ENCODE assay signal across 8 cellular contexts in the genomic region with DNA sequence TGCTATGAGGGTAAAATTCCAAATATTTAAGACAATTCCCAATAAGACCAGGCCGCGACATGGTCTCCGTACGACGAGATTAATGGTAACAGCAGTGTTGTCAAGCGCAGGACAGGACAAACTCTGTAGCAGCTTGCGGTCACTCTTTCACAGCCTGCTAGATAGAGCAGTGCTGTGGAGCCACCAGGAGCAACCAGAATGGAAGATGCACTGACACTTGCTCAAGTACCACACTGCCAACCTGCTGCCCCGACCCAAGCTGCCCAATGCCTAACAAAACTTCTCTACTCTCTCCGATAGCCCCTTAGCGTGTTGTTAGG. TPM values are rescaled to one million over a fixed set of nuclear protein-coding genes. Genes with fewer than 3 reads are reported as not detected.
DNase-seq lines count a peak whose midpoint lies in the region; ATAC-seq, FAIRE-seq and TF ChIP-seq lines count a peak whose summit lies in the region.

No MANE protein-coding gene starts in this region.

- H3K36me3 Mint-ChIP-seq in activated T-cell treated with anti-CD3 and anti-CD28 coated beads, Interleukin-2, amount 50 U/mL, for 24 hours (ENCODE audit: low read depth), result peaks cover 28% of the 10 kb centered on the region

- no peak overlapping the region for H2BK5ac ChIP-seq in neuronal stem cell (ENCODE audit: low read length)

- TF ChIP-seq POLR2A in GM12891 (IDR thresholded peaks at IDR 0.05; ENCODE audit: low read depth, low read length), result no peak

- H2BK12ac ChIP-seq in neuronal stem cell (ENCODE audit: low read length), result no peak overlapping the region

- no peak for FAIRE-seq in GM12891 (lab: Jason Lieb, UNC)

- H3K4me1 Mint-ChIP-seq in activated T-cell treated with anti-CD3 and anti-CD28 coated beads, Interleukin-2, amount 50 U/mL, for 24 hours (ENCODE audit: low read depth), result peaks cover 35% of the 10 kb centered on the region

- no peaks in the 10 kb centered on the region for H3K79me1 ChIP-seq in neuronal stem cell (ENCODE audit: low read depth, low read length)

- H3K4me2 ChIP-seq in KMS-11 (peak overlapping the region; percentile 86), neuronal stem cell (ENCODE audit: insufficient read depth, low read length, poor library complexity, severe bottlenecking) (peak overlapping the region; percentile 68)

- H3K4me1 ChIP-seq in KMS-11 (ENCODE audit: low read depth, poor library complexity, severe bottlenecking), result peaks cover 19% of the 10 kb centered on the region
- H3K4me1 ChIP-seq in duodenal mucosa (ENCODE audit: control insufficient read depth in 1 of 2, insufficient read depth in 2 of 2, low read length in 2 of 2), result peaks cover 14 to 23% of the 10 kb centered on the region in 2 donors
- peaks cover 0 to 3% of the 10 kb centered on the region in 2 donors for H3K4me1 ChIP-seq in neuronal stem cell (ENCODE audit: control insufficient read depth in 2 of 2, insufficient read depth in 1 of 2, low read depth in 1 of 2, low read length in 2 of 2)

- peak overlapping the region; percentile 84 for H3K18ac ChIP-seq in neuronal stem cell (ENCODE audit: low read length)

- no peak overlapping the region for H2BK15ac ChIP-seq in neuronal stem cell (ENCODE audit: low read length)

- H3K27ac Mint-ChIP-seq in activated T-cell treated with anti-CD3 and anti-CD28 coated beads, Interleukin-2, amount 50 U/mL, for 24 hours, result no peak overlapping the region

- H4K8ac ChIP-seq in neuronal stem cell (ENCODE audit: low read depth, low read length), result no peak overlapping the region

- H3K4ac ChIP-seq in neuronal stem cell (ENCODE audit: low read length), result no peak overlapping the region

- no peaks in the 10 kb centered on the region for H3K9me3 Mint-ChIP-seq in activated T-cell treated with anti-CD3 and anti-CD28 coated beads, Interleukin-2, amount 50 U/mL, for 24 hours

- no peak overlapping the region for H4K91ac ChIP-seq in neuronal stem cell (ENCODE audit: low read depth, low read length, poor library complexity)

- WGBS in neuronal stem cell (ENCODE audit: extremely low coverage in 2 of 2, insufficient read length in 2 of 2, insufficient replicate concordance in 1 of 2), 2 donors, result no CpG with 5 or more reads among the region's 10 CpGs

- no peaks in the 10 kb centered on the region for H4K20me1 ChIP-seq in KMS-11 (ENCODE audit: insufficient read depth)

- H3K36me3 ChIP-seq in KMS-11 (ENCODE audit: insufficient read depth) (no peaks in the 10 kb centered on the region), duodenal mucosa (ENCODE audit: control insufficient read depth in 1 of 2, insufficient read depth in 2 of 2, low read length in 2 of 2) (no peaks in the 10 kb centered on the region), neuronal stem cell (replicated peaks in 1 of 2; ENCODE audit: control insufficient read depth in 2 of 2, insufficient read depth in 2 of 2, low read length in 2 of 2) (no peaks in the 10 kb centered on the region)

- H3K14ac ChIP-seq in neuronal stem cell (ENCODE audit: low read length), result no peak overlapping the region

- H3K4me3 ChIP-seq in KMS-11 (IDR thresholded peaks at IDR 0.05; ENCODE audit: insufficient read depth, low read depth, low read length) (no peak overlapping the region), duodenal mucosa (ENCODE audit: low read depth in 1 of 2, low read length in 2 of 2) (peak overlapping the region; percentile 77 to 95), neuronal stem cell (ENCODE audit: low read length in 2 of 2) (peak overlapping the region; percentile 57 to 88)

- no peak for TF ChIP-seq CTCF in KMS-11 (conservative IDR thresholded peaks at IDR 0.05; ENCODE audit: low read depth, low read length)

- no peak overlapping the region for H3K4me3 Mint-ChIP-seq in activated T-cell treated with anti-CD3 and anti-CD28 coated beads, Interleukin-2, amount 50 U/mL, for 24 hours

- H3K9ac ChIP-seq in KMS-11, result peak overlapping the region; percentile 98
- H3K9ac ChIP-seq in duodenal mucosa (ENCODE audit: low read depth in 1 of 2, low read length in 2 of 2), result peak overlapping the region; percentile 90 to 91
- peak overlapping the region; percentile 74 for H3K9ac ChIP-seq in neuronal stem cell (ENCODE audit: low read depth, low read length, poor library complexity)

- no peak for DNase-seq in GM12891 (ENCODE audit: insufficient read length, low spot score)
- DNase-seq in neuronal stem cell (ENCODE audit: low spot score), result no peak
- DNase-seq in islet precursor cell, result no peak
- no peak for DNase-seq in stimulated activated CD4-positive, alpha-beta T cell treated with anti-CD3 and anti-CD28 coated beads, Interleukin-1b, Interleukin-23, amount 100 ng/mL, for 48 hours
- DNase-seq in activated T-cell treated with anti-CD3 and anti-CD28 coated beads, Interleukin-2, amount 50 U/mL, for 24 hours, result no peak

- no peaks in the 10 kb centered on the region for H3K9me3 ChIP-seq in duodenal mucosa (ENCODE audit: control insufficient read depth in 1 of 2, low read length in 2 of 2)
- no peaks in the 10 kb centered on the region for H3K9me3 ChIP-seq in neuronal stem cell (replicated peaks in 1 of 2; ENCODE audit: control insufficient read depth in 2 of 2, insufficient read depth in 1 of 2, low read depth in 1 of 2, low read length in 2 of 2)

- peak; percentile 30 for ATAC-seq in GM21717 (IDR thresholded peaks at IDR 0.05; ENCODE audit: unreplicated experiment)

- no peaks in the 10 kb centered on the region for H3K27me3 Mint-ChIP-seq in activated T-cell treated with anti-CD3 and anti-CD28 coated beads, Interleukin-2, amount 50 U/mL, for 24 hours

- H2AK5ac ChIP-seq in neuronal stem cell (ENCODE audit: low read depth, low read length), result no peak overlapping the region

- H2BK120ac ChIP-seq in neuronal stem cell (ENCODE audit: low read depth, low read length), result no peak overlapping the region

- peak overlapping the region; percentile 71; the same call in 1 of the 2 replicates for H2AFZ ChIP-seq in KMS-11 (ENCODE audit: low read depth)
- H2AFZ ChIP-seq in neuronal stem cell (ENCODE audit: low read length), result peak overlapping the region; percentile 89

- no peaks in the 10 kb centered on the region for H3K79me2 ChIP-seq in KMS-11 (ENCODE audit: insufficient read depth, low read depth)

- H3K27me3 ChIP-seq in KMS-11 (ENCODE audit: insufficient read depth, low read depth) (no peaks in the 10 kb centered on the region), duodenal mucosa (ENCODE audit: control insufficient read depth in 1 of 2, insufficient read depth in 2 of 2, low read length in 2 of 2) (no peaks in the 10 kb centered on the region), neuronal stem cell (ENCODE audit: control insufficient read depth in 3 of 3, insufficient read depth in 3 of 3, low read depth in 1 of 3, low read length in 3 of 3) (no peaks in the 10 kb centered on the region)

- H3K27ac ChIP-seq in KMS-11 (peak overlapping the region; percentile 99), duodenal mucosa (ENCODE audit: low read depth, low read length) (peak overlapping the region; percentile 96), neuronal stem cell (replicated peaks; ENCODE audit: low read length) (peak overlapping the region; percentile 6)

- H3K23ac ChIP-seq in neuronal stem cell (ENCODE audit: low read depth, low read length, poor library complexity), result no peak overlapping the region

TF ChIP-seq in GM12891, 5 proteins besides CTCF, POLR2A, EP300 and RAD21:
- TF ChIP-seq POU2F2 (IDR thresholded peaks at IDR 0.05; ENCODE audit: low read depth, low read length), result peak; percentile 50; the same call in 1 of the 2 replicates
- TF ChIP-seq TAF1 (IDR thresholded peaks at IDR 0.05; ENCODE audit: low read depth, low read length), result no peak
- no peak for TF ChIP-seq POLR2AphosphoS5 (IDR thresholded peaks at IDR 0.05; ENCODE audit: low read depth, low read length)

RNA-seq across cellular contexts. Expression of gene WARS2, which starts 0.6 kb away (rescaled TPM):
- polyA plus RNA-seq in GM12891 (2012; ENCODE audit: low read depth, missing spikeins), result 9.1 TPM
- polyA plus RNA-seq in neuronal stem cell (2013, experiment 1 of 2), result 9.0 TPM
- 9.4 TPM for polyA plus RNA-seq in neuronal stem cell (2013, experiment 2 of 2)

Comparison
In these comparisons a context has a peak if more than half of its experiments do, and no peak if none do; other contexts are left out.
1. H3K27ac ChIP-seq: peak in every context shown above with its lines; median percentile 99 in KMS-11; 96 in duodenal mucosa; 6 in neuronal stem cell.